Comparison of ENCODE assay signal across 8 cellular contexts in genomic region chr14:102046337-102047278, GRCh38. TPM values are rescaled to one million over a fixed set of nuclear protein-coding genes. Genes with fewer than 3 reads are reported as not detected.
A peak's percentile ranks its signal among the peaks of the same experiment; 100 is the strongest.
DNase-seq lines count a peak whose midpoint lies in the region; FAIRE-seq and TF ChIP-seq lines count a peak whose summit lies in the region.

No MANE protein-coding gene starts in this region.

- H2AFZ ChIP-seq in OCI-LY7 (ENCODE audit: low read length) = no peak overlapping the region

- H3K79me2 ChIP-seq in OCI-LY7 (ENCODE audit: insufficient read depth, low read depth, low read length) = no peaks in the 10 kb centered on the region

- H3K27ac ChIP-seq in OCI-LY7 (ENCODE audit: low read depth, low read length, poor library complexity, severe bottlenecking) = no peak overlapping the region

- POLR2A ChIA-PET in BJ (lab: Charles Lee) (no interaction called here), OCI-LY7 (lab: Charles Lee) (interaction anchor here (0.6 to 0.7 kb wide), 2 partner anchors 23 to 286 kb away, joined by 3 to 4 read pairs; no protein-coding TSS in a partner anchor)

- DNase-seq in BJ (ENCODE audit: low read depth) (no peak), GM20000 (ENCODE audit: low spot score) (no peak), OCI-LY7 (ENCODE audit: low spot score) (peak; percentile 45), cardiac fibroblast (ENCODE audit: low read depth in 2 of 2) (peak; percentile 38 to 73), kidney tubule cell (ENCODE audit: low spot score) (peak; percentile 60), stromal cell of bone marrow (ENCODE audit: low read depth) (peak; percentile 43), NCI-H2171 treated with DMSO at 0.1 percent for 48 hours (lab: John Stamatoyannopoulos, UW) (no peak), H54 (ENCODE audit: insufficient read length, low spot score) (no peak)

- TF ChIP-seq CTCF in BJ (IDR thresholded peaks at IDR 0.05; ENCODE audit: insufficient read depth, low read depth, low read length) (peak; percentile 38), GM20000 (IDR thresholded peaks at IDR 0.05; ENCODE audit: extremely low read depth, missing control alignments) (peak; percentile 14), OCI-LY7 (conservative IDR thresholded peaks at IDR 0.05; ENCODE audit: low read length) (peak; percentile 58), cardiac fibroblast (IDR thresholded peaks at IDR 0.05; ENCODE audit: low read depth, low read length) (no peak)

- intact Hi-C loops in OCI-LY7 (cut with micrococcal nuclease; ENCODE audit: unreplicated experiment) = no loop called here

- BruUV-seq in OCI-LY7 (replicated peaks; lab: Mats Ljungman, UMichigan) = no TSS peak

- no peaks in the 10 kb centered on the region for H3K27me3 ChIP-seq in BJ (ENCODE audit: control insufficient read depth, insufficient read depth, low read length)

- FAIRE-seq in H54 (lab: Jason Lieb, UNC) = no peak

- H4K20me1 ChIP-seq in OCI-LY7 (ENCODE audit: insufficient read depth, low read length) = no peaks in the 10 kb centered on the region

- H3K36me3 ChIP-seq in BJ (ENCODE audit: control insufficient read depth, insufficient read depth, low read length) (peaks cover 69% of the 10 kb centered on the region), OCI-LY7 (ENCODE audit: insufficient read depth, low read length) (peaks cover 84% of the 10 kb centered on the region)

- TF ChIP-seq POLR2A in H54 (IDR thresholded peaks at IDR 0.05; ENCODE audit: low read depth, low read length) = no peak

- H3K9me2 ChIP-seq in OCI-LY7 (ENCODE audit: insufficient read depth, low read length) = no peaks in the 10 kb centered on the region

- CTCF ChIA-PET in BJ (lab: Yijun Ruan, JAX) = interaction anchor here (0.6 to 2.4 kb wide), 7 partner anchors 9 to 267 kb away, joined by 3 to 10 read pairs (median 3); no protein-coding TSS in a partner anchor
- CTCF ChIA-PET in OCI-LY7 (lab: Charles Lee; ENCODE audit: unreplicated experiment) = no interaction called here

- H3K4me1 ChIP-seq in OCI-LY7 (ENCODE audit: insufficient read depth, low read length, poor library complexity, severe bottlenecking) = no peaks in the 10 kb centered on the region

- no peaks in the 10 kb centered on the region for H3K9me3 ChIP-seq in OCI-LY7 (ENCODE audit: low read length)

- no peak overlapping the region for H3K4me3 ChIP-seq in BJ (ENCODE audit: low read depth, low read length)
- no peak overlapping the region for H3K4me3 ChIP-seq in OCI-LY7 (ENCODE audit: low read depth, low read length, poor library complexity, severe bottlenecking)
- H3K4me3 ChIP-seq in cardiac fibroblast (replicated peaks in 1 of 2; ENCODE audit: low read depth in 2 of 2, low read length in 2 of 2) = no peak overlapping the region

- H3K4me2 ChIP-seq in OCI-LY7 (ENCODE audit: low read length) = no peak overlapping the region

RNA-seq across cellular contexts. Expression of gene HSP90AA1, which starts 40.2 kb away (rescaled TPM):
- 222 and 440 TPM in 2 replicates for polyA plus RNA-seq in BJ (2011; rRNA removed)
- 161 and 204 TPM in 2 replicates for polyA minus RNA-seq in BJ (2011; rRNA and poly(A)+ RNA removed)
- 294 and 344 TPM in 2 replicates for total RNA-seq in OCI-LY7 (2014; rRNA removed; shearing (Covaris generic))
- total RNA-seq in OCI-LY7 (2022) = 610 and 704 TPM in 2 replicates

Comparison
In these comparisons a context has a peak if more than half of its experiments do, and no peak if none do; other contexts are left out.
1. DNase-seq: peak in OCI-LY7 (single experiment), cardiac fibroblast (2 of 2), kidney tubule cell (single experiment) and stromal cell of bone marrow (single experiment); none in BJ (single experiment), GM20000 (single experiment), NCI-H2171 treated with DMSO at 0.1 percent for 48 hours (single experiment) and H54 (single experiment).